ENCODE assay signal across 8 cellular contexts in the genomic region with DNA sequence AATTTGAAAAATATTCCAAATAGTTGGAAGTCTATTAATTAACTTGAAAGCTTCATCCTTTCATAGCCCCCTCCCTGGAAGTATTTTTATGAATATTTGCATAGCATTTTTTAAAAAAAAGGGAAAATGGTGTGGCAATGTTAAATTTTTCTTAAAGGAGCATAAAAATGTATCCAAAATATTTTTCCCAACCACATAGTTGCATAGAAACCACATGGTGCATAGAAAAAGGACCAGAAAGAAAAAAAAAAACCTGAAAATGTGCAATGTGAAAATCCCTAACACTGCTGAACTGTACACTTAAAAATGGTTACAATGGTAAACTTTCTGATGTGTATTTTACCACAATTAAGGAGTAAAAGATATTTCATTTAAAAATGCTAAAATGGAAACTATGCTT.
"Had no signal": no experiment of that assay in that cellular context is flagged by ENCODE, and none has a peak within 500 bp of the region (broad histone marks: within the 10 kb centered on the region; RNA-seq: fewer than 3 reads in every experiment).

No MANE protein-coding gene starts in this region.

- DNase-seq: GDM1, GF-D8 had no signal

- H3K4me3 ChIP-seq: GM12878 had no signal

- FAIRE-seq: G401.6, GM12878, GM12891, GM12892, GM18507, GM19239 had no signal

- ATAC-seq: GM12878 had no signal
